ENCODE assay signal across 21 cellular contexts in genomic region chr11:20207781-20208621, GRCh38.
DNase-seq lines count a peak whose midpoint lies in the region; ATAC-seq and TF ChIP-seq lines count a peak whose summit lies in the region.
"Had no signal": no experiment of that assay in that cellular context is flagged by ENCODE, and none has a peak within 500 bp of the region (broad histone marks: within the 10 kb centered on the region; RNA-seq: fewer than 3 reads in every experiment).

No MANE protein-coding gene starts in this region.

- DNase-seq in adipocyte (ENCODE audit: low read depth) (peak; percentile 4), nephron progenitor cell (peak; percentile 26), inferior parietal cortex (ENCODE audit: extremely low spot score) (no peak), NCI-H1092 treated with DMSO at 0.1 percent for 48 hours (lab: John Stamatoyannopoulos, UW) (no peak)
- DNase-seq in activated CD4-positive, alpha-beta T cell treated with anti-CD3 and anti-CD28 coated beads for 48 hours: no peak
- DNase-seq: activated CD4-positive, alpha-beta T cell treated with anti-CD3 and anti-CD28 coated beads, Interleukin-2, amount 50 U/mL, for 1 hour; Caco-2; DND-41; effector memory CD8-positive, alpha-beta T cell; GOT3; NCI-H1436; NCI-H510A treated with DMSO at 0.1 percent for 48 hours; SK-N-SH; stimulated activated CD8-positive, alpha-beta memory T cell treated with anti-CD3 and anti-CD28 coated beads, Interleukin-4, amount 100 ng/mL, for 48 hours had no signal

- H3K36me3 Mint-ChIP-seq in nephron progenitor cell (ENCODE audit: low read depth): no peaks in the 10 kb centered on the region
- H3K36me3 Mint-ChIP-seq: activated naive CD8-positive, alpha-beta T cell had no signal

- peaks cover 60% of the 10 kb centered on the region for H3K27me3 Mint-ChIP-seq in nephron progenitor cell (ENCODE audit: low read depth, poor library complexity)

- no peak overlapping the region for H3K27ac ChIP-seq in iPS-18a (ENCODE audit: low read length)
- H3K27ac ChIP-seq: BLaER1, right atrium auricular region had no signal

- H3K9me3 ChIP-seq in ES-I3 (ENCODE audit: control insufficient read depth, insufficient read depth, low read length) (no peaks in the 10 kb centered on the region; the same call in 1 of the 2 replicates), adipocyte (ENCODE audit: control insufficient read depth, low read length) (peaks cover 22% of the 10 kb centered on the region), iPS-18a (ENCODE audit: control insufficient read depth, low read depth, low read length) (peaks cover 9% of the 10 kb centered on the region)
- H3K9me3 ChIP-seq: BLaER1, Caco-2, right atrium auricular region, SK-N-SH had no signal

- TF ChIP-seq CTCF in nephron progenitor cell (IDR thresholded peaks at IDR 0.05): no peak

- H3K4me1 ChIP-seq in ES-I3 (ENCODE audit: insufficient read depth, low read length) (no peaks in the 10 kb centered on the region), adipocyte (ENCODE audit: control insufficient read depth, insufficient read depth, low read length) (peaks cover 11% of the 10 kb centered on the region), iPS-18a (ENCODE audit: control insufficient read depth, low read depth, low read length) (peaks cover 27% of the 10 kb centered on the region)
- H3K4me1 ChIP-seq: BLaER1, Caco-2, right atrium auricular region had no signal

- ATAC-seq in HG03565 (IDR thresholded peaks at IDR 0.05; ENCODE audit: unreplicated experiment): no peak
- ATAC-seq: activated T-helper 17 cell treated with anti-CD3 and anti-CD28 coated beads, Interleukin-2, amount 50 U/mL, for 72 hours; effector memory CD8-positive, alpha-beta T cell had no signal

- peaks cover 12% of the 10 kb centered on the region for H3K4me1 Mint-ChIP-seq in nephron progenitor cell
- H3K4me1 Mint-ChIP-seq: activated T-helper 17 cell treated with anti-CD3 and anti-CD28 coated beads, Interleukin-2, amount 50 U/mL, for 72 hours had no signal

- peak overlapping the region; percentile 47 for H3K4me3 ChIP-seq in adipocyte (ENCODE audit: low read length)
- H3K4me3 ChIP-seq in iPS-18a (ENCODE audit: low read length): peak overlapping the region; percentile 53
- H3K4me3 ChIP-seq: BLaER1, right atrium auricular region had no signal

- H3K9ac ChIP-seq in ES-I3 (ENCODE audit: low read depth, low read length) (peak overlapping the region; percentile 20; the same call in 1 of the 2 replicates), adipocyte (ENCODE audit: low read length) (no peak overlapping the region), iPS-18a (ENCODE audit: low read length) (no peak overlapping the region)
- H3K9ac ChIP-seq: BLaER1, SK-N-SH had no signal

- no peak overlapping the region for H3K27ac Mint-ChIP-seq in nephron progenitor cell
- H3K27ac Mint-ChIP-seq: activated naive CD8-positive, alpha-beta T cell; activated T-helper 17 cell treated with anti-CD3 and anti-CD28 coated beads, Interleukin-2, amount 50 U/mL, for 72 hours; effector memory CD8-positive, alpha-beta T cell had no signal

- peak overlapping the region; percentile 68 for H3K4me3 Mint-ChIP-seq in nephron progenitor cell
- H3K4me3 Mint-ChIP-seq: activated naive CD8-positive, alpha-beta T cell; activated T-helper 17 cell treated with anti-CD3 and anti-CD28 coated beads, Interleukin-2, amount 50 U/mL, for 72 hours; effector memory CD8-positive, alpha-beta T cell had no signal

- no peaks in the 10 kb centered on the region for H3K36me3 ChIP-seq in ES-I3 (ENCODE audit: insufficient read depth, low read length)
- H3K36me3 ChIP-seq in adipocyte (ENCODE audit: control insufficient read depth, insufficient read depth, low read length, severe bottlenecking): no peaks in the 10 kb centered on the region
- H3K36me3 ChIP-seq in iPS-18a (ENCODE audit: control insufficient read depth, low read depth, low read length): no peaks in the 10 kb centered on the region
- H3K36me3 ChIP-seq: BLaER1, right atrium auricular region had no signal

- peaks cover 11% of the 10 kb centered on the region for H3K9me3 Mint-ChIP-seq in nephron progenitor cell
- H3K9me3 Mint-ChIP-seq: activated T-helper 17 cell treated with anti-CD3 and anti-CD28 coated beads, Interleukin-2, amount 50 U/mL, for 72 hours; effector memory CD8-positive, alpha-beta T cell had no signal

- H3K27me3 ChIP-seq in adipocyte (replicated peaks; ENCODE audit: control insufficient read depth, insufficient read depth, low read length) (peaks cover 55% of the 10 kb centered on the region), iPS-18a (ENCODE audit: control insufficient read depth, insufficient read depth, low read length) (peaks cover 92% of the 10 kb centered on the region)
- H3K27me3 ChIP-seq: BLaER1, right atrium auricular region had no signal

Comparison
In these comparisons a context has a peak if more than half of its experiments do, and no peak if none do; other contexts are left out.
1. DNase-seq: peak in adipocyte (single experiment) and nephron progenitor cell (single experiment); none in inferior parietal cortex (single experiment), activated CD4-positive, alpha-beta T cell treated with anti-CD3 and anti-CD28 coated beads for 48 hours (single experiment) and NCI-H1092 treated with DMSO at 0.1 percent for 48 hours (single experiment).